ENCODE assay signal across 2 cellular contexts in the genomic region with DNA sequence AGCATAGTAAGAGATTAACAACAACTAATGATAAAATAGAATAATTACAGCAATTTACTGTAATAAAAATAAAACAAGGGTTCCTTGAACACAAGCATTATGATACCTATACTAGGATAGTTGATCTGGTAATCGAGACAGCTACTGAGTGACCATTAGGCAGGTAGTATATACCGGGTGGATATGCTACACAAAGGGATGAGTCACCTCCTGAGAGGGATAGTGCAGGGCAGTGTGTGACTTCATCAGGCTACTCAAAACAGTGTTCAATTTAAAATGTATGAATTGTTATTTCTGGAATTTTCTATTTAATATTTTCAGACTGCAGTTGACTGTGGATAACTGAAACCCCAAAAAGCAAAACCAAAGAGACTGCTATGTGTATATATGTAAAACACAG.
TF ChIP-seq lines count a peak whose summit lies in the region.

No MANE protein-coding gene starts in this region.

TF ChIP-seq in IMR-90, 13 proteins besides CTCF, POLR2A, EP300 and RAD21:
- TF ChIP-seq RCOR1 (IDR thresholded peaks at IDR 0.05; ENCODE audit: insufficient replicate concordance, low read length) (no peak), FOS (IDR thresholded peaks at IDR 0.05; ENCODE audit: low read depth, low read length) (peak; percentile 31; the same call in 1 of the 2 replicates), CEBPB (IDR thresholded peaks at IDR 0.05; ENCODE audit: low read depth, low read length) (no peak), CHD1 (IDR thresholded peaks at IDR 0.05; ENCODE audit: low read depth, low read length) (no peak), MAFK (IDR thresholded peaks at IDR 0.05; ENCODE audit: low read depth, low read length) (no peak), SMC3 (IDR thresholded peaks at IDR 0.05; ENCODE audit: low read depth, low read length) (no peak), NFE2L2 (IDR thresholded peaks at IDR 0.05; ENCODE audit: low read depth, low read length) (no peak)
- TF ChIP-seq, protein P1, sequence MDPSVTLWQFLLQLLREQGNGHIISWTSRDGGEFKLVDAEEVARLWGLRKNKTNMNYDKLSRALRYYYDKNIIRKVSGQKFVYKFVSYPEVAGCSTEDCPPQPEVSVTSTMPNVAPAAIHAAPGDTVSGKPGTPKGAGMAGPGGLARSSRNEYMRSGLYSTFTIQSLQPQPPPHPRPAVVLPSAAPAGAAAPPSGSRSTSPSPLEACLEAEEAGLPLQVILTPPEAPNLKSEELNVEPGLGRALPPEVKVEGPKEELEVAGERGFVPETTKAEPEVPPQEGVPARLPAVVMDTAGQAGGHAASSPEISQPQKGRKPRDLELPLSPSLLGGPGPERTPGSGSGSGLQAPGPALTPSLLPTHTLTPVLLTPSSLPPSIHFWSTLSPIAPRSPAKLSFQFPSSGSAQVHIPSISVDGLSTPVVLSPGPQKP (IDR thresholded peaks at IDR 0.05; ENCODE audit: borderline replicate concordance, low read depth, low read length): no peak
- TF ChIP-seq, protein P2, sequence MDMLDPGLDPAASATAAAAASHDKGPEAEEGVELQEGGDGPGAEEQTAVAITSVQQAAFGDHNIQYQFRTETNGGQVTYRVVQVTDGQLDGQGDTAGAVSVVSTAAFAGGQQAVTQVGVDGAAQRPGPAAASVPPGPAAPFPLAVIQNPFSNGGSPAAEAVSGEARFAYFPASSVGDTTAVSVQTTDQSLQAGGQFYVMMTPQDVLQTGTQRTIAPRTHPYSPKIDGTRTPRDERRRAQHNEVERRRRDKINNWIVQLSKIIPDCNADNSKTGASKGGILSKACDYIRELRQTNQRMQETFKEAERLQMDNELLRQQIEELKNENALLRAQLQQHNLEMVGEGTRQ (IDR thresholded peaks at IDR 0.05; ENCODE audit: low read depth, low read length): no peak

TF ChIP-seq in endothelial cell of umbilical vein, 7 proteins besides CTCF, POLR2A, EP300 and RAD21:
- TF ChIP-seq FOS (IDR thresholded peaks at IDR 0.05; ENCODE audit: borderline replicate concordance, insufficient read depth, low read length): peak; percentile 6
- TF ChIP-seq JUN (IDR thresholded peaks at IDR 0.05; ENCODE audit: borderline replicate concordance, insufficient read depth, insufficient read length, low read depth): peak; percentile 16
- TF ChIP-seq, protein P3, sequence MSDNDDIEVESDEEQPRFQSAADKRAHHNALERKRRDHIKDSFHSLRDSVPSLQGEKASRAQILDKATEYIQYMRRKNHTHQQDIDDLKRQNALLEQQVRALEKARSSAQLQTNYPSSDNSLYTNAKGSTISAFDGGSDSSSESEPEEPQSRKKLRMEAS (IDR thresholded peaks at IDR 0.05; ENCODE audit: insufficient read depth, insufficient read length): no peak
- TF ChIP-seq GATA2 (IDR thresholded peaks at IDR 0.05; ENCODE audit: insufficient read depth, insufficient read length, low read depth, low read length): no peak
- TF ChIP-seq POLR2AphosphoS5 (IDR thresholded peaks at IDR 0.05; ENCODE audit: insufficient read depth, low read depth, low read length): no peak
